Comparison of ENCODE assay signal across 1 cellular context in genomic region chr1:111705841-111706240, GRCh38.
TF ChIP-seq lines count a peak whose summit lies in the region.

No MANE protein-coding gene starts in this region.

TF ChIP-seq in GM23338, 12 proteins besides CTCF, POLR2A, EP300 and RAD21 (continued from another document):
- TF ChIP-seq, protein P1, sequence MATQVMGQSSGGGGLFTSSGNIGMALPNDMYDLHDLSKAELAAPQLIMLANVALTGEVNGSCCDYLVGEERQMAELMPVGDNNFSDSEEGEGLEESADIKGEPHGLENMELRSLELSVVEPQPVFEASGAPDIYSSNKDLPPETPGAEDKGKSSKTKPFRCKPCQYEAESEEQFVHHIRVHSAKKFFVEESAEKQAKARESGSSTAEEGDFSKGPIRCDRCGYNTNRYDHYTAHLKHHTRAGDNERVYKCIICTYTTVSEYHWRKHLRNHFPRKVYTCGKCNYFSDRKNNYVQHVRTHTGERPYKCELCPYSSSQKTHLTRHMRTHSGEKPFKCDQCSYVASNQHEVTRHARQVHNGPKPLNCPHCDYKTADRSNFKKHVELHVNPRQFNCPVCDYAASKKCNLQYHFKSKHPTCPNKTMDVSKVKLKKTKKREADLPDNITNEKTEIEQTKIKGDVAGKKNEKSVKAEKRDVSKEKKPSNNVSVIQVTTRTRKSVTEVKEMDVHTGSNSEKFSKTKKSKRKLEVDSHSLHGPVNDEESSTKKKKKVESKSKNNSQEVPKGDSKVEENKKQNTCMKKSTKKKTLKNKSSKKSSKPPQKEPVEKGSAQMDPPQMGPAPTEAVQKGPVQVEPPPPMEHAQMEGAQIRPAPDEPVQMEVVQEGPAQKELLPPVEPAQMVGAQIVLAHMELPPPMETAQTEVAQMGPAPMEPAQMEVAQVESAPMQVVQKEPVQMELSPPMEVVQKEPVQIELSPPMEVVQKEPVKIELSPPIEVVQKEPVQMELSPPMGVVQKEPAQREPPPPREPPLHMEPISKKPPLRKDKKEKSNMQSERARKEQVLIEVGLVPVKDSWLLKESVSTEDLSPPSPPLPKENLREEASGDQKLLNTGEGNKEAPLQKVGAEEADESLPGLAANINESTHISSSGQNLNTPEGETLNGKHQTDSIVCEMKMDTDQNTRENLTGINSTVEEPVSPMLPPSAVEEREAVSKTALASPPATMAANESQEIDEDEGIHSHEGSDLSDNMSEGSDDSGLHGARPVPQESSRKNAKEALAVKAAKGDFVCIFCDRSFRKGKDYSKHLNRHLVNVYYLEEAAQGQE (IDR thresholded peaks at IDR 0.05; ENCODE audit: unreplicated experiment), result no peak
- no peak for TF ChIP-seq ETS1 (IDR thresholded peaks at IDR 0.05)
- TF ChIP-seq CREB1 (CRISPR knock-in tag; IDR thresholded peaks at IDR 0.05; ENCODE audit: low read depth), result no peak
- no peak for TF ChIP-seq ZNF462 (CRISPR knock-in tag; IDR thresholded peaks at IDR 0.05)
- no peak for TF ChIP-seq POLR2AphosphoS5 (IDR thresholded peaks at IDR 0.05; ENCODE audit: low read depth)
- TF ChIP-seq EZH2 (IDR thresholded peaks at IDR 0.05; ENCODE audit: low read depth, unreplicated experiment), result no peak
